Comparison of ENCODE assay signal across 8 cellular contexts in genomic region chr17:55089955-55090573, GRCh38.
DNase-seq lines count a peak whose midpoint lies in the region; ATAC-seq and TF ChIP-seq lines count a peak whose summit lies in the region.

No MANE protein-coding gene starts in this region.

- no peaks in the 10 kb centered on the region for H3K27me3 Mint-ChIP-seq in stimulated activated naive CD8-positive, alpha-beta T cell treated with anti-CD3 and anti-CD28 coated beads, Interleukin-15, amount 100 ng/mL, for 72 hours

- H3K27me3 ChIP-seq in tibial artery = no peaks in the 10 kb centered on the region

- ATAC-seq in GM19324 (IDR thresholded peaks at IDR 0.05; ENCODE audit: low FRiP score, unreplicated experiment) = peak; percentile 85
- ATAC-seq in HG03175 (IDR thresholded peaks at IDR 0.05; ENCODE audit: unreplicated experiment) = peak; percentile 94
- ATAC-seq in esophagus mucosa = peak; percentile 45
- ATAC-seq in stimulated activated naive CD8-positive, alpha-beta T cell treated with anti-CD3 and anti-CD28 coated beads, Interleukin-15, amount 100 ng/mL, for 72 hours = peak; percentile 99
- ATAC-seq in omental fat pad (ENCODE audit: low FRiP score) = no peak

- H3K27ac Mint-ChIP-seq in stimulated activated naive CD8-positive, alpha-beta T cell treated with anti-CD3 and anti-CD28 coated beads, Interleukin-15, amount 100 ng/mL, for 72 hours = peak overlapping the region; percentile 13 to 70

- no peak for TF ChIP-seq CTCF in omental fat pad (IDR thresholded peaks at IDR 0.05)
- TF ChIP-seq CTCF in tibial artery (IDR thresholded peaks at IDR 0.05) = no peak

- peaks cover 4 to 6% (median 5%) of the 10 kb centered on the region in 4 donors for H3K4me1 ChIP-seq in tibial artery

- H3K36me3 ChIP-seq in tibial artery = peaks cover 0 to 6% (median 0%) of the 10 kb centered on the region in 3 donors

- H3K9me3 Mint-ChIP-seq in stimulated activated naive CD8-positive, alpha-beta T cell treated with anti-CD3 and anti-CD28 coated beads, Interleukin-15, amount 100 ng/mL, for 72 hours = no peaks in the 10 kb centered on the region

- intact Hi-C loops in tibial artery (cut with DNase I; ENCODE audit: low total_unique reads) = no loop called here

- peaks cover 9% of the 10 kb centered on the region for H3K4me1 Mint-ChIP-seq in stimulated activated naive CD8-positive, alpha-beta T cell treated with anti-CD3 and anti-CD28 coated beads, Interleukin-15, amount 100 ng/mL, for 72 hours

- H3K9me3 ChIP-seq in tibial artery = no peaks in the 10 kb centered on the region

- no peak overlapping the region for H3K4me3 ChIP-seq in tibial artery

- H3K27ac ChIP-seq in tibial artery = no peak overlapping the region

- peak overlapping the region in 1 of 2 donors; percentile 49 for H3K4me3 Mint-ChIP-seq in stimulated activated naive CD8-positive, alpha-beta T cell treated with anti-CD3 and anti-CD28 coated beads, Interleukin-15, amount 100 ng/mL, for 72 hours

- DNase-seq in COLO668 (lab: John Stamatoyannopoulos, UW; ENCODE audit: unreplicated experiment) (peak; percentile 2), T-helper 2 cell (peak in 3 of 5 experiments; percentile 13 to 98 (median 14)), omental fat pad (ENCODE audit: low spot score) (no peak), tibial artery (no peak)
- peak; percentile 16 to 47 for DNase-seq in stimulated activated naive CD8-positive, alpha-beta T cell treated with anti-CD3 and anti-CD28 coated beads, Interleukin-15, amount 100 ng/mL, for 72 hours

Comparison
In these comparisons a context has a peak if more than half of its experiments do, and no peak if none do; other contexts are left out.
1. DNase-seq: peak in COLO668 (single experiment), T-helper 2 cell (3 of 5) and stimulated activated naive CD8-positive, alpha-beta T cell treated with anti-CD3 and anti-CD28 coated beads, Interleukin-15, amount 100 ng/mL, for 72 hours (2 of 2); none in omental fat pad (single experiment) and tibial artery (0 of 2).